ENCODE assay signal across 19 cellular contexts in genomic region chr17:72587156-72587555, GRCh38.
DNase-seq lines count a peak whose midpoint lies in the region; ATAC-seq, FAIRE-seq and TF ChIP-seq lines count a peak whose summit lies in the region.
"Had no signal": no experiment of that assay in that cellular context is flagged by ENCODE, and none has a peak within 500 bp of the region (broad histone marks: within the 10 kb centered on the region; RNA-seq: fewer than 3 reads in every experiment).

No MANE protein-coding gene starts in this region.

- no peak for FAIRE-seq in HTR-8/SVneo (lab: Jason Lieb, UNC)
- FAIRE-seq: A204.1, G401.6 had no signal

- no peaks in the 10 kb centered on the region for H3K9me3 ChIP-seq in stomach
- H3K9me3 ChIP-seq in heart right ventricle, result no peaks in the 10 kb centered on the region

- CTCF ChIA-PET in activated CD4-positive, alpha-beta T cell treated with anti-CD3 and anti-CD28 coated beads, Interleukin-2, amount 10 ng/mL, durations not matched to agents 7 days and 5 days (lab: Charles Lee), result interaction anchor here (0.8 to 2.2 kb wide), 3 partner anchors 27 to 140 kb away, joined by 4 to 7 read pairs (median 5); no protein-coding TSS in a partner anchor
- CTCF ChIA-PET in activated CD4-positive, alpha-beta memory T cell treated with anti-CD3 and anti-CD28 coated beads for 36 hours (lab: Charles Lee), result interaction anchor here (1.4 to 3.6 kb wide), 2 partner anchors 27 to 569 kb away, joined by 3 to 19 read pairs; no protein-coding TSS in a partner anchor

- POLR2A ChIA-PET in activated CD4-positive, alpha-beta T cell treated with anti-CD3 and anti-CD28 coated beads, Interleukin-2, amount 10 ng/mL, durations not matched to agents 7 days and 5 days (lab: Charles Lee), result no interaction called here
- POLR2A ChIA-PET in activated CD4-positive, alpha-beta memory T cell treated with anti-CD3 and anti-CD28 coated beads for 36 hours (lab: Charles Lee), result no interaction called here

- TF ChIP-seq POLR2A in stomach (IDR thresholded peaks at IDR 0.05), result no peak

- TF ChIP-seq EP300 in stomach (IDR thresholded peaks at IDR 0.05), result no peak

- H3K9me3 Mint-ChIP-seq in activated CD4-positive, alpha-beta T cell treated with anti-CD3 and anti-CD28 coated beads, Interleukin-2, amount 10 ng/mL, durations not matched to agents 7 days and 5 days, result no peaks in the 10 kb centered on the region
- H3K9me3 Mint-ChIP-seq in activated CD4-positive, alpha-beta memory T cell treated with anti-CD3 and anti-CD28 coated beads for 36 hours, result no peaks in the 10 kb centered on the region
- H3K9me3 Mint-ChIP-seq: activated naive CD4-positive, alpha-beta T cell treated with anti-CD3 and anti-CD28 coated beads for 36 hours had no signal

- DNase-seq in activated CD4-positive, alpha-beta T cell treated with anti-CD3 and anti-CD28 coated beads, Interleukin-2, amount 10 ng/mL, durations not matched to agents 7 days and 5 days, result no peak
- DNase-seq in activated CD4-positive, alpha-beta T cell treated with anti-CD3 and anti-CD28 coated beads for 1 hour, result no peak
- no peak for DNase-seq in activated CD4-positive, alpha-beta memory T cell treated with anti-CD3 and anti-CD28 coated beads for 36 hours
- DNase-seq in stomach (no peak), heart right ventricle (no peak), NCI-H82 (lab: John Stamatoyannopoulos, UW) (no peak), HTR-8/SVneo (ENCODE audit: insufficient read length, low spot score) (no peak)
- DNase-seq: activated CD4-positive, CD25-positive, alpha-beta regulatory T cell; activated naive CD4-positive, alpha-beta T cell treated with anti-CD3 and anti-CD28 coated beads for 36 hours; CD8-positive, alpha-beta memory T cell; central memory CD4-positive, alpha-beta T cell; glutamatergic neuron; islet precursor cell; NCI-H1930; NCI-H510A treated with DMSO at 0.1 percent for 48 hours had no signal

- peak overlapping the region in 4 of 5 donors; percentile 71 to 87 (median 82) for H3K27ac ChIP-seq in stomach
- no peak overlapping the region for H3K27ac ChIP-seq in heart right ventricle
- H3K27ac ChIP-seq: parathyroid adenoma had no signal

- peaks cover 31% of the 10 kb centered on the region for H3K27me3 Mint-ChIP-seq in activated CD4-positive, alpha-beta T cell treated with anti-CD3 and anti-CD28 coated beads, Interleukin-2, amount 10 ng/mL, durations not matched to agents 7 days and 5 days
- H3K27me3 Mint-ChIP-seq in activated CD4-positive, alpha-beta memory T cell treated with anti-CD3 and anti-CD28 coated beads for 36 hours, result peaks cover 23% of the 10 kb centered on the region

- peak overlapping the region; percentile 84 for H3K27ac Mint-ChIP-seq in activated CD4-positive, alpha-beta T cell treated with anti-CD3 and anti-CD28 coated beads, Interleukin-2, amount 10 ng/mL, durations not matched to agents 7 days and 5 days
- H3K27ac Mint-ChIP-seq in activated CD4-positive, alpha-beta memory T cell treated with anti-CD3 and anti-CD28 coated beads for 36 hours, result peak overlapping the region; percentile 65
- H3K27ac Mint-ChIP-seq: activated naive CD4-positive, alpha-beta T cell treated with anti-CD3 and anti-CD28 coated beads for 36 hours had no signal

- H3K4me3 ChIP-seq in stomach (no peak overlapping the region), heart right ventricle (no peak overlapping the region)

- no peaks in the 10 kb centered on the region for H3K36me3 Mint-ChIP-seq in activated CD4-positive, alpha-beta T cell treated with anti-CD3 and anti-CD28 coated beads, Interleukin-2, amount 10 ng/mL, durations not matched to agents 7 days and 5 days (ENCODE audit: low read depth)
- no peaks in the 10 kb centered on the region for H3K36me3 Mint-ChIP-seq in activated CD4-positive, alpha-beta memory T cell treated with anti-CD3 and anti-CD28 coated beads for 36 hours
- H3K36me3 Mint-ChIP-seq: CD8-positive, alpha-beta memory T cell had no signal

- peak; percentile 36 for ATAC-seq in esophagus mucosa
- ATAC-seq in heart right ventricle, result no peak

- WGBS in stomach, 5 donors, result 71 to 86% (median 74%) methylated on average over 7 of the region's 7 CpGs
- WGBS in heart right ventricle, 2 donors, result 84 to 86% methylated on average over 7 of the region's 7 CpGs

- H3K36me3 ChIP-seq in stomach, result no peaks in the 10 kb centered on the region
- no peaks in the 10 kb centered on the region for H3K36me3 ChIP-seq in heart right ventricle

- H3K27me3 ChIP-seq in stomach (peaks cover 0 to 26% (median 13%) of the 10 kb centered on the region in 3 donors), heart right ventricle (peaks cover 0 to 40% (median 24%) of the 10 kb centered on the region in 7 donors)

- H3K4me1 ChIP-seq in stomach (peaks cover 15 to 45% (median 29%) of the 10 kb centered on the region in 4 donors), heart right ventricle (peaks cover 0 to 12% (median 10%) of the 10 kb centered on the region in 9 donors)
- H3K4me1 ChIP-seq: parathyroid adenoma had no signal

- TF ChIP-seq CTCF in stomach (IDR thresholded peaks at IDR 0.05) (no peak), heart right ventricle (IDR thresholded peaks at IDR 0.05) (no peak)

- intact Hi-C loops in activated CD4-positive, alpha-beta memory T cell treated with anti-CD3 and anti-CD28 coated beads for 36 hours (cut with micrococcal nuclease), result no loop called here
- intact Hi-C loops in stomach (cut with DNase I; ENCODE audit: low total_unique reads), result no loop called here
- intact Hi-C loops in heart right ventricle (cut with DNase I), result no loop called here

- H3K4me3 Mint-ChIP-seq in activated CD4-positive, alpha-beta T cell treated with anti-CD3 and anti-CD28 coated beads, Interleukin-2, amount 10 ng/mL, durations not matched to agents 7 days and 5 days, result peak overlapping the region; percentile 43
- no peak overlapping the region for H3K4me3 Mint-ChIP-seq in activated CD4-positive, alpha-beta memory T cell treated with anti-CD3 and anti-CD28 coated beads for 36 hours
- H3K4me3 Mint-ChIP-seq: activated naive CD4-positive, alpha-beta T cell treated with anti-CD3 and anti-CD28 coated beads for 36 hours had no signal

- peaks cover 42% of the 10 kb centered on the region for H3K4me1 Mint-ChIP-seq in activated CD4-positive, alpha-beta T cell treated with anti-CD3 and anti-CD28 coated beads, Interleukin-2, amount 10 ng/mL, durations not matched to agents 7 days and 5 days
- H3K4me1 Mint-ChIP-seq in activated CD4-positive, alpha-beta memory T cell treated with anti-CD3 and anti-CD28 coated beads for 36 hours (ENCODE audit: low read depth), result peaks cover 35% of the 10 kb centered on the region

Comparison
In these comparisons a context has a peak if more than half of its experiments do, and no peak if none do; other contexts are left out.
1. H3K27ac ChIP-seq: peak in stomach (4 of 5); none in heart right ventricle (0 of 10).